In the genomic region with DNA sequence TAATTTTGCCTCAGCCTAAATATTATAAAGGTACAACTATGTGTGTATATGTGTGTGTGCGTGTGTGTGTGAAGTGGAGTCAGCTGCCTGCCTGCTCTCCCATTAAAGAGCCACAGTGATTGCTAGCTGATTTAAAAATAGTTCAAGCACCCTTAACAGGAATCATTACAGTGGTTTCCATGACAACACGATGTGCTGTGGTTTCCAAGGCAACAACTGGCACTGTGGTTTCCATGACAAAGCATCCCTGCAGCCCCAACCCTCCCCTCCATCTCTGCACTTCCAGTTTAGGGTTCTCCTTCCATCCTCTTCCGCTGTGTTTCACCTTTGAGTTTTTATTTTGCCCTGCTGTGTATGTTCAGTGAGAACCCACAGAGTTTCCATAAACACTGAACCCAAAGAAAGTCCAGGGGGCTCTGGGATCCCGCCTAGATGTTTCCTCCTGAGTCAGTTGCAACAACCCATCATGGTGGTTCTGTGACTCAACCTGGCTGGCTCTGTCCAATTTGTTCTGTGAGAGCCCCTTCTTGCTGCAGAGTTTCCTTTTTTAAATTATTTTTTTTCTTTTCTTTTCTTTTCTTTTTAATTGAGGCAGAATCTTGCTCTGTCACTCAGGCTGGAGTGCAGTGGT, we compare ENCODE assay signal across 10 cellular contexts. TPM values are rescaled to one million over a fixed set of nuclear protein-coding genes. Genes with fewer than 3 reads are reported as not detected.
DNase-seq lines count a peak whose midpoint lies in the region; ATAC-seq, FAIRE-seq and TF ChIP-seq lines count a peak whose summit lies in the region.
"Had no signal": no experiment of that assay in that cellular context is flagged by ENCODE, and none has a peak within 500 bp of the region (broad histone marks: within the 10 kb centered on the region; RNA-seq: fewer than 3 reads in every experiment).

No MANE protein-coding gene starts in this region.

- no peak for ATAC-seq in HepG2
- no peak for ATAC-seq in right lobe of liver
- no peak for ATAC-seq in GM21723 (IDR thresholded peaks at IDR 0.05; ENCODE audit: unreplicated experiment)
- ATAC-seq in GM21619 (IDR thresholded peaks at IDR 0.05; ENCODE audit: unreplicated experiment) = no peak

- no TSS peak for BruUV-seq in HepG2 (replicated peaks; lab: Mats Ljungman, UMichigan)

- no peaks in the 10 kb centered on the region for H3K9me3 ChIP-seq in HepG2 (ENCODE audit: low read length)
- H3K9me3 ChIP-seq in right lobe of liver = no peaks in the 10 kb centered on the region
- no peaks in the 10 kb centered on the region for H3K9me3 ChIP-seq in NT2/D1 (ENCODE audit: insufficient read depth, low read length)
- H3K9me3 ChIP-seq in tibial artery = no peaks in the 10 kb centered on the region

- no peaks in the 10 kb centered on the region for H3K36me3 ChIP-seq in HepG2 (replicated peaks in 1 of 2; ENCODE audit: control insufficient read depth in 1 of 2, insufficient read depth in 2 of 2, low read length in 2 of 2)
- H3K36me3 ChIP-seq in right lobe of liver = no peaks in the 10 kb centered on the region
- H3K36me3 ChIP-seq in NT2/D1 (ENCODE audit: insufficient read depth, insufficient read length, low read length) = no peaks in the 10 kb centered on the region
- H3K36me3 ChIP-seq in tibial artery = no peaks in the 10 kb centered on the region

- H3K79me2 ChIP-seq in HepG2 (ENCODE audit: insufficient read depth, low read length) = no peaks in the 10 kb centered on the region

- H3K4me3 ChIP-seq in HepG2 (replicated peaks in 1 of 3; ENCODE audit: insufficient read depth in 1 of 3, low read depth in 2 of 3, low read length in 3 of 3) (no peak overlapping the region), right lobe of liver (no peak overlapping the region), NT2/D1 (ENCODE audit: insufficient read length, low read depth) (no peak overlapping the region), tibial artery (no peak overlapping the region)

- TF ChIP-seq CTCF in HepG2 (CRISPR knock-in tag; IDR thresholded peaks at IDR 0.05) (no peak), right lobe of liver (IDR thresholded peaks at IDR 0.05) (no peak), tibial artery (IDR thresholded peaks at IDR 0.05) (no peak)

- intact Hi-C loops in HepG2 (cut with micrococcal nuclease; ENCODE audit: unreplicated experiment) (no loop called here), right lobe of liver (cut with DNase I) (no loop called here), tibial artery (cut with DNase I; ENCODE audit: low total_unique reads) (no loop called here)

- no peak for TF ChIP-seq EP300 in HepG2 (IDR thresholded peaks at IDR 0.05; ENCODE audit: low read depth in 2 of 2, low read length in 2 of 2)
- no peak for TF ChIP-seq EP300 in HepG2 (CRISPR knock-in tag; IDR thresholded peaks at IDR 0.05; ENCODE audit: borderline replicate concordance)

- H3K27ac ChIP-seq in HepG2 (ENCODE audit: extremely low read length, insufficient read depth, low read length) (no peak overlapping the region), right lobe of liver (no peak overlapping the region), tibial artery (peak overlapping the region; percentile 60 to 88)

- H3K4me1 ChIP-seq in HepG2 (ENCODE audit: insufficient read depth, low read length) = peaks cover 11% of the 10 kb centered on the region
- H3K4me1 ChIP-seq in right lobe of liver = no peaks in the 10 kb centered on the region
- H3K4me1 ChIP-seq in NT2/D1 (ENCODE audit: insufficient read depth, insufficient read length) = no peaks in the 10 kb centered on the region
- peaks cover 0 to 74% (median 38%) of the 10 kb centered on the region in 4 donors for H3K4me1 ChIP-seq in tibial artery

- no peak overlapping the region for H3K4me2 ChIP-seq in HepG2 (ENCODE audit: low read depth, low read length)

- H4K20me1 ChIP-seq in HepG2 (ENCODE audit: insufficient read depth, low read length) = no peaks in the 10 kb centered on the region

- 24% methylated on average over 4 of the region's 4 CpGs for WGBS in HepG2 (ENCODE audit: low lambda C conversion rate)
- WGBS in right lobe of liver (ENCODE audit: insufficient coverage, low coverage, low lambda C conversion rate, missing lambda C conversion rate) = 27% methylated on average over 4 of the region's 4 CpGs

- in situ Hi-C loops in HepG2 (cut with HindIII; ENCODE audit: extremely low pct_ligation_motif_present, low pct_unique_long_range_greater_than_20kb) = no loop called here

- no peak for TF ChIP-seq RAD21 in HepG2 (CRISPR knock-in tag; IDR thresholded peaks at IDR 0.05)

- POLR2A ChIA-PET in HepG2 (lab: Yijun Ruan, JAX) = no interaction called here

- DNase-seq in HepG2 (ENCODE audit: low spot score) = no peak
- no peak for DNase-seq in right lobe of liver
- DNase-seq in NT2/D1 (ENCODE audit: low read depth, low spot score) = peak; percentile 68
- peak; percentile 57 for DNase-seq in fibroblast of gingiva (ENCODE audit: low read depth)
- no peak for DNase-seq in tibial artery
- no peak for DNase-seq in midbrain (lab: John Stamatoyannopoulos, UW)

- no peak overlapping the region for H2AFZ ChIP-seq in HepG2 (ENCODE audit: low read length)

- no peak for FAIRE-seq in HepG2 (lab: Jason Lieb, UNC)
- FAIRE-seq: colon, G401.6 had no signal

- H3K9ac ChIP-seq in HepG2 (ENCODE audit: insufficient read depth, low read depth, low read length) (no peak overlapping the region), NT2/D1 (ENCODE audit: insufficient read length, low read depth) (no peak overlapping the region)

- TF ChIP-seq POLR2A in HepG2 (IDR thresholded peaks at IDR 0.05; ENCODE audit: insufficient read depth in 1 of 2, low read depth in 2 of 2, low read length in 2 of 2) (no peak), right lobe of liver (IDR thresholded peaks at IDR 0.05) (no peak)

- H3K27me3 ChIP-seq in HepG2 (ENCODE audit: control insufficient read depth in 1 of 2, insufficient read depth in 2 of 2, low read length in 2 of 2) = peaks cover 0 to 4% of the 10 kb centered on the region in 2 experiments; a peak in 1 of 5 replicates
- H3K27me3 ChIP-seq in right lobe of liver = peaks cover 0 to 5% of the 10 kb centered on the region in 2 donors
- H3K27me3 ChIP-seq in NT2/D1 (ENCODE audit: insufficient read depth, insufficient read length) = no peaks in the 10 kb centered on the region
- no peaks in the 10 kb centered on the region for H3K27me3 ChIP-seq in tibial artery

- CTCF ChIA-PET in HepG2 (lab: Yijun Ruan, JAX; ENCODE audit: low intra/inter-chr PET ratio, low total read pairs) = no interaction called here

RNA-seq across cellular contexts. Expression of a gene that starts 7.1 kb away (rescaled TPM):
- 0.44 and 0.51 TPM in 2 replicates for total RNA-seq in HepG2 (2016; rRNA removed; fragmentation: Illumina TruSeq; extraction: Trizol)
- total RNA-seq in HepG2 (2016; cell fraction: cytosol; rRNA removed; fragmentation: Illumina TruSeq; extraction: Trizol; ENCODE audit: low read depth) = 0.10 TPM in 1 of 2 replicates, not detected in the other
- total RNA-seq in HepG2 (2016; cell fraction: insoluble cytoplasmic fraction; rRNA removed; fragmentation: Illumina TruSeq; extraction: Trizol) = 0.41 and 0.56 TPM in 2 replicates
- total RNA-seq in HepG2 (2016; cell fraction: membrane; rRNA removed; fragmentation: Illumina TruSeq; extraction: Trizol) = 0.28 and 0.52 TPM in 2 replicates
- total RNA-seq in HepG2 (2016; cell fraction: nucleus; rRNA removed; fragmentation: Illumina TruSeq; extraction: Trizol) = 0.13 and 0.31 TPM in 2 replicates
- 0.13 TPM in 2 replicates for polyA plus RNA-seq in HepG2 (2011; rRNA removed)
- polyA plus RNA-seq in HepG2 (2011; cell fraction: cytosol; rRNA removed) = 0.11 and 0.21 TPM in 2 replicates
- polyA plus RNA-seq in HepG2 (2011; cell fraction: nucleus; rRNA removed) = 0.09 TPM in 1 of 2 replicates, not detected in the other
- 0.15 and 0.33 TPM in 2 replicates for polyA plus RNA-seq in HepG2 (2012)
- 0.05 and 0.07 TPM in 2 replicates for polyA plus RNA-seq in HepG2 (2016; cell fraction: cytosol; fragmentation: Illumina TruSeq; extraction: Trizol; ENCODE audit: low read depth)
- 0.50 and 0.56 TPM in 2 replicates for polyA plus RNA-seq in HepG2 (2016; cell fraction: insoluble cytoplasmic fraction; fragmentation: Illumina TruSeq; extraction: Trizol; ENCODE audit: low read depth)
- 0.05 and 0.08 TPM in 2 replicates for polyA plus RNA-seq in HepG2 (2016; cell fraction: membrane; fragmentation: Illumina TruSeq; extraction: Trizol; ENCODE audit: low read depth)
- polyA plus RNA-seq in HepG2 (2016; cell fraction: nucleus; fragmentation: Illumina TruSeq; extraction: Trizol; ENCODE audit: insufficient read depth, low read depth) = 0.18 and 0.40 TPM in 2 replicates
- 0.46 TPM in 1 of 2 replicates, not detected in the other for polyA minus RNA-seq in HepG2 (2011; rRNA and poly(A)+ RNA removed; ENCODE audit: low replicate concordance)
- 0.18 TPM in 1 of 2 replicates, not detected in the other for polyA minus RNA-seq in HepG2 (2011; cell fraction: cytosol; rRNA and poly(A)+ RNA removed)
- not detected in 2 replicates for polyA minus RNA-seq in HepG2 (2011; cell fraction: nucleus; rRNA and poly(A)+ RNA removed)
- total RNA-seq in right lobe of liver = under 1 TPM in 4 of 6 experiments, not detected in 2; 0.06 to 0.26 (median 0.23) TPM

RNA-seq across cellular contexts. Expression of a gene that starts 17.2 kb away (rescaled TPM):
- total RNA-seq in HepG2 (2016; rRNA removed; fragmentation: Illumina TruSeq; extraction: Trizol) = not detected in 2 replicates
- total RNA-seq in HepG2 (2016; cell fraction: cytosol; rRNA removed; fragmentation: Illumina TruSeq; extraction: Trizol; ENCODE audit: low read depth) = not detected in 2 replicates
- not detected in 2 replicates for total RNA-seq in HepG2 (2016; cell fraction: insoluble cytoplasmic fraction; rRNA removed; fragmentation: Illumina TruSeq; extraction: Trizol)
- not detected in 2 replicates for total RNA-seq in HepG2 (2016; cell fraction: membrane; rRNA removed; fragmentation: Illumina TruSeq; extraction: Trizol)
- total RNA-seq in HepG2 (2016; cell fraction: nucleus; rRNA removed; fragmentation: Illumina TruSeq; extraction: Trizol) = not detected in 2 replicates
- not detected in 2 replicates for polyA plus RNA-seq in HepG2 (2011; rRNA removed)
- not detected in 2 replicates for polyA plus RNA-seq in HepG2 (2011; cell fraction: cytosol; rRNA removed)
- 0.02 TPM in 1 of 2 replicates, not detected in the other for polyA plus RNA-seq in HepG2 (2011; cell fraction: nucleus; rRNA removed)
- not detected in 2 replicates for polyA plus RNA-seq in HepG2 (2012)
- not detected in 2 replicates for polyA plus RNA-seq in HepG2 (2016; cell fraction: cytosol; fragmentation: Illumina TruSeq; extraction: Trizol; ENCODE audit: low read depth)
- polyA plus RNA-seq in HepG2 (2016; cell fraction: insoluble cytoplasmic fraction; fragmentation: Illumina TruSeq; extraction: Trizol; ENCODE audit: low read depth) = not detected in 2 replicates
- not detected in 2 replicates for polyA plus RNA-seq in HepG2 (2016; cell fraction: membrane; fragmentation: Illumina TruSeq; extraction: Trizol; ENCODE audit: low read depth)
- not detected in 2 replicates for polyA plus RNA-seq in HepG2 (2016; cell fraction: nucleus; fragmentation: Illumina TruSeq; extraction: Trizol; ENCODE audit: insufficient read depth, low read depth)
- polyA minus RNA-seq in HepG2 (2011; rRNA and poly(A)+ RNA removed; ENCODE audit: low replicate concordance) = 0.07 TPM in 1 of 2 replicates, not detected in the other
- polyA minus RNA-seq in HepG2 (2011; cell fraction: cytosol; rRNA and poly(A)+ RNA removed) = not detected in 2 replicates
- not detected in 2 replicates for polyA minus RNA-seq in HepG2 (2011; cell fraction: nucleus; rRNA and poly(A)+ RNA removed)
- under 1 TPM; 0.20 to 0.55 (median 0.33) TPM for total RNA-seq in right lobe of liver

RNA-seq across cellular contexts. Expression of a gene that starts 49.7 kb away (rescaled TPM):
- total RNA-seq in HepG2 (2016; rRNA removed; fragmentation: Illumina TruSeq; extraction: Trizol) = not detected in 2 replicates
- total RNA-seq in HepG2 (2016; cell fraction: cytosol; rRNA removed; fragmentation: Illumina TruSeq; extraction: Trizol; ENCODE audit: low read depth) = not detected in 2 replicates
- total RNA-seq in HepG2 (2016; cell fraction: insoluble cytoplasmic fraction; rRNA removed; fragmentation: Illumina TruSeq; extraction: Trizol) = not detected in 2 replicates
- not detected in 2 replicates for total RNA-seq in HepG2 (2016; cell fraction: membrane; rRNA removed; fragmentation: Illumina TruSeq; extraction: Trizol)
- not detected in 2 replicates for total RNA-seq in HepG2 (2016; cell fraction: nucleus; rRNA removed; fragmentation: Illumina TruSeq; extraction: Trizol)
- polyA plus RNA-seq in HepG2 (2011; rRNA removed) = not detected in 2 replicates
- not detected in 2 replicates for polyA plus RNA-seq in HepG2 (2011; cell fraction: cytosol; rRNA removed)
- not detected in 2 replicates for polyA plus RNA-seq in HepG2 (2011; cell fraction: nucleus; rRNA removed)
- not detected in 2 replicates for polyA plus RNA-seq in HepG2 (2012)
- polyA plus RNA-seq in HepG2 (2016; cell fraction: cytosol; fragmentation: Illumina TruSeq; extraction: Trizol; ENCODE audit: low read depth) = not detected in 2 replicates
- not detected in 2 replicates for polyA plus RNA-seq in HepG2 (2016; cell fraction: insoluble cytoplasmic fraction; fragmentation: Illumina TruSeq; extraction: Trizol; ENCODE audit: low read depth)
- polyA plus RNA-seq in HepG2 (2016; cell fraction: membrane; fragmentation: Illumina TruSeq; extraction: Trizol; ENCODE audit: low read depth) = not detected in 2 replicates
- not detected in 2 replicates for polyA plus RNA-seq in HepG2 (2016; cell fraction: nucleus; fragmentation: Illumina TruSeq; extraction: Trizol; ENCODE audit: insufficient read depth, low read depth)
- 0.02 TPM in 1 of 2 replicates, not detected in the other for polyA minus RNA-seq in HepG2 (2011; rRNA and poly(A)+ RNA removed; ENCODE audit: low replicate concordance)
- polyA minus RNA-seq in HepG2 (2011; cell fraction: cytosol; rRNA and poly(A)+ RNA removed) = not detected in 2 replicates
- polyA minus RNA-seq in HepG2 (2011; cell fraction: nucleus; rRNA and poly(A)+ RNA removed) = not detected in 2 replicates
- not detected for total RNA-seq in right lobe of liver

Comparison
In these comparisons a context has a peak if more than half of its experiments do, and no peak if none do; other contexts are left out.
1. DNase-seq: peak in NT2/D1 (single experiment) and fibroblast of gingiva (single experiment); none in HepG2 (single experiment), right lobe of liver (0 of 3), tibial artery (0 of 2) and midbrain (single experiment).
2. H3K27ac ChIP-seq: peak in tibial artery (2 of 2); none in HepG2 (single experiment) and right lobe of liver (0 of 3).